14 cellular contexts compared by ENCODE assay signal in the genomic region with DNA sequence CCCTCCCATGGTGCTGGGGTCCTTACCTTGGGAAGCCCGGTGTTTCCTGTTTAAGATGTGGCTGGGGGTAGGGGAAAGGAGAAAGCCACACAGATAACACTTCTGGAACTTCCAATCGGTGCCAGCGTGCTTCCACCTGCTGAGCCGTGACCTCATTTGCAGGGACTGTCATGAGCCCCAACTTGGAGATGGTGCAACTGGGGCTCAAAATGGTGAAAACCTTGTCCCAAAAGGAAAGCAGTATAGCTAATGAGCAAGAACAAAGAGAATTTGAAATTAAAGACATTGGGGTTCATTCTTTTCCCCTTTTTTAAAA. TPM values are rescaled to one million over a fixed set of nuclear protein-coding genes. Genes with fewer than 3 reads are reported as not detected.
A peak's percentile ranks its signal among the peaks of the same experiment; 100 is the strongest.
DNase-seq lines count a peak whose midpoint lies in the region; ATAC-seq, FAIRE-seq and TF ChIP-seq lines count a peak whose summit lies in the region.
"Had no signal": no experiment of that assay in that cellular context is flagged by ENCODE, and none has a peak within 500 bp of the region (broad histone marks: within the 10 kb centered on the region; RNA-seq: fewer than 3 reads in every experiment).

No MANE protein-coding gene starts in this region.

- H3K27ac ChIP-seq in cardiac muscle cell (peak overlapping the region; percentile 94), esophagus squamous epithelium (peak overlapping the region; percentile 36 to 88 (median 85)), pancreas (peak overlapping the region; percentile 61 to 97 (median 82)), uterus (peak overlapping the region; percentile 96 to 97)

- H3K36me3 Mint-ChIP-seq in activated CD8-positive, alpha-beta memory T cell treated with anti-CD3 and anti-CD28 coated beads, Interleukin-2, amount 10 ng/mL, durations not matched to agents 7 days and 5 days, result peaks cover 4% of the 10 kb centered on the region
- H3K36me3 Mint-ChIP-seq: activated naive CD4-positive, alpha-beta T cell treated with anti-CD3 and anti-CD28 coated beads, Interleukin-2, amount 50 U/mL, for 72 hours had no signal

- TF ChIP-seq CTCF in cardiac muscle cell (IDR thresholded peaks at IDR 0.05; ENCODE audit: low read depth, low read length) (no peak), esophagus squamous epithelium (IDR thresholded peaks at IDR 0.05) (no peak), pancreas (IDR thresholded peaks at IDR 0.05) (no peak), uterus (IDR thresholded peaks at IDR 0.05) (no peak)

- H3K27me3 ChIP-seq in cardiac muscle cell (no peaks in the 10 kb centered on the region), esophagus squamous epithelium (no peaks in the 10 kb centered on the region), pancreas (no peaks in the 10 kb centered on the region), uterus (no peaks in the 10 kb centered on the region)

- intact Hi-C loops in left ventricle myocardium superior (cut with micrococcal nuclease), result no loop called here
- intact Hi-C loops in esophagus squamous epithelium (cut with DNase I), result no loop called here
- intact Hi-C loops in pancreas (cut with DNase I), result no loop called here
- intact Hi-C loops in uterus (cut with DNase I; ENCODE audit: low total_unique reads), result loop anchor here (10.0 kb wide), 1 partner anchor 138 kb away; no protein-coding TSS in a partner anchor

- H3K4me3 Mint-ChIP-seq in activated CD8-positive, alpha-beta memory T cell treated with anti-CD3 and anti-CD28 coated beads, Interleukin-2, amount 10 ng/mL, durations not matched to agents 7 days and 5 days, result no peak overlapping the region
- H3K4me3 Mint-ChIP-seq: activated CD4-positive, alpha-beta memory T cell treated with anti-CD3 and anti-CD28 coated beads, Interleukin-2, amount 10 ng/mL, durations not matched to agents 7 days and 5 days had no signal

- H3K27ac Mint-ChIP-seq in activated CD8-positive, alpha-beta memory T cell treated with anti-CD3 and anti-CD28 coated beads, Interleukin-2, amount 10 ng/mL, durations not matched to agents 7 days and 5 days, result no peak overlapping the region
- H3K27ac Mint-ChIP-seq: activated CD4-positive, alpha-beta memory T cell treated with anti-CD3 and anti-CD28 coated beads, Interleukin-2, amount 10 ng/mL, durations not matched to agents 7 days and 5 days had no signal

- peaks cover 18% of the 10 kb centered on the region for H3K4me1 Mint-ChIP-seq in activated CD8-positive, alpha-beta memory T cell treated with anti-CD3 and anti-CD28 coated beads, Interleukin-2, amount 10 ng/mL, durations not matched to agents 7 days and 5 days

- H3K4me3 ChIP-seq in cardiac muscle cell (no peak overlapping the region), esophagus squamous epithelium (no peak overlapping the region), pancreas (no peak overlapping the region), uterus (no peak overlapping the region)
- H3K4me3 ChIP-seq: HAP-1 had no signal

- 67 to 83% methylated on average over 1 to 3 of the region's 4 CpGs for whole genome bisulfite sequencing in esophagus squamous epithelium, 2 donors
- 51 to 59% methylated on average over 4 of the region's 4 CpGs for WGBS in pancreas, 2 donors

- CTCF ChIA-PET in activated CD8-positive, alpha-beta memory T cell treated with anti-CD3 and anti-CD28 coated beads, Interleukin-2, amount 10 ng/mL, durations not matched to agents 7 days and 5 days (lab: Charles Lee), result interaction anchor here (0.7 to 1.2 kb wide), 5 partner anchors 8 to 64 kb away, joined by 3 read pairs; no protein-coding TSS in a partner anchor

- FAIRE-seq in pancreas (lab: Jason Lieb, UNC), result no peak
- FAIRE-seq: D721Med had no signal

- no peak for DNase-seq in cardiac muscle cell (ENCODE audit: low read depth in 1 of 2, low spot score in 1 of 2)
- no peak for DNase-seq in left ventricle myocardium superior
- no peak for DNase-seq in esophagus squamous epithelium (lab: John Stamatoyannopoulos, UW)
- no peak for DNase-seq in pancreas
- DNase-seq in uterus, result no peak
- DNase-seq in NCI-H2029 treated with DMSO at 0.1 percent for 48 hours (lab: John Stamatoyannopoulos, UW), result no peak
- no peak for DNase-seq in activated CD8-positive, alpha-beta memory T cell treated with anti-CD3 and anti-CD28 coated beads, Interleukin-2, amount 10 ng/mL, durations not matched to agents 7 days and 5 days
- DNase-seq in NCI-H446 treated with DMSO at 0.1 percent for 48 hours (lab: John Stamatoyannopoulos, UW), result no peak
- DNase-seq: activated CD4-positive, alpha-beta memory T cell treated with anti-CD3 and anti-CD28 coated beads, Interleukin-2, amount 10 ng/mL, durations not matched to agents 7 days and 5 days; head of caudate nucleus; stimulated activated CD4-positive, alpha-beta T cell treated with anti-CD3 and anti-CD28 coated beads, Interleukin-15, amount 100 ng/mL, for 24 hours had no signal

- H3K9me3 Mint-ChIP-seq in activated CD8-positive, alpha-beta memory T cell treated with anti-CD3 and anti-CD28 coated beads, Interleukin-2, amount 10 ng/mL, durations not matched to agents 7 days and 5 days (ENCODE audit: low read depth), result no peaks in the 10 kb centered on the region
- H3K9me3 Mint-ChIP-seq: activated CD4-positive, alpha-beta memory T cell treated with anti-CD3 and anti-CD28 coated beads, Interleukin-2, amount 10 ng/mL, durations not matched to agents 7 days and 5 days; activated naive CD4-positive, alpha-beta T cell treated with anti-CD3 and anti-CD28 coated beads, Interleukin-2, amount 50 U/mL, for 72 hours had no signal

- H3K9me3 ChIP-seq in cardiac muscle cell (ENCODE audit: low read depth), result no peaks in the 10 kb centered on the region
- H3K9me3 ChIP-seq in esophagus squamous epithelium, result no peaks in the 10 kb centered on the region
- no peaks in the 10 kb centered on the region for H3K9me3 ChIP-seq in pancreas
- no peaks in the 10 kb centered on the region for H3K9me3 ChIP-seq in uterus
- H3K9me3 ChIP-seq: HAP-1 had no signal

- no peak for ATAC-seq in left ventricle myocardium superior
- ATAC-seq in pancreas, result no peak
- ATAC-seq in activated CD8-positive, alpha-beta memory T cell treated with anti-CD3 and anti-CD28 coated beads, Interleukin-2, amount 10 ng/mL, durations not matched to agents 7 days and 5 days, result no peak
- ATAC-seq: activated naive CD4-positive, alpha-beta T cell treated with anti-CD3 and anti-CD28 coated beads, Interleukin-2, amount 50 U/mL, for 72 hours had no signal

- TF ChIP-seq POLR2A in esophagus squamous epithelium (IDR thresholded peaks at IDR 0.05), result no peak
- no peak for TF ChIP-seq POLR2A in uterus (IDR thresholded peaks at IDR 0.05)

- H3K4me1 ChIP-seq in cardiac muscle cell (ENCODE audit: low read depth) (peaks cover 27% of the 10 kb centered on the region), esophagus squamous epithelium (peaks cover 27 to 65% (median 38%) of the 10 kb centered on the region in 3 donors), pancreas (peaks cover 21 to 39% (median 28%) of the 10 kb centered on the region in 3 donors), uterus (peaks cover 0 to 17% of the 10 kb centered on the region in 2 donors)

- H3K36me3 ChIP-seq in cardiac muscle cell (no peaks in the 10 kb centered on the region), esophagus squamous epithelium (peaks cover 0 to 11% (median 1%) of the 10 kb centered on the region in 3 donors), pancreas (no peaks in the 10 kb centered on the region), uterus (no peaks in the 10 kb centered on the region)

- H3K27me3 Mint-ChIP-seq in activated CD8-positive, alpha-beta memory T cell treated with anti-CD3 and anti-CD28 coated beads, Interleukin-2, amount 10 ng/mL, durations not matched to agents 7 days and 5 days, result no peaks in the 10 kb centered on the region
- H3K27me3 Mint-ChIP-seq: activated CD4-positive, alpha-beta memory T cell treated with anti-CD3 and anti-CD28 coated beads, Interleukin-2, amount 10 ng/mL, durations not matched to agents 7 days and 5 days had no signal

RNA-seq across cellular contexts. Expression of a gene that starts 19.0 kb away (rescaled TPM):
- total RNA-seq in cardiac muscle cell, result 54.5 and 83.1 TPM in 2 replicates
- polyA plus RNA-seq in cardiac muscle cell, result 143 and 193 TPM in 2 replicates
- 131 TPM for total RNA-seq in left ventricle myocardium superior
- 10 to 100 TPM; 58.4 to 88.4 (median 72.3) TPM for total RNA-seq in esophagus squamous epithelium
- total RNA-seq in pancreas, result 10 to 100 TPM; 20.4 to 33.6 (median 30.5) TPM
- polyA plus RNA-seq in pancreas, result 10 to 100 TPM; 43.1 to 49.5 TPM
- total RNA-seq in uterus, result 10 to 100 TPM; 14.4 to 56.4 (median 17.8) TPM
- 10 to 100 TPM; 78.7 to 82.6 TPM for total RNA-seq in activated CD8-positive, alpha-beta memory T cell treated with anti-CD3 and anti-CD28 coated beads, Interleukin-2, amount 10 ng/mL, durations not matched to agents 7 days and 5 days

RNA-seq across cellular contexts. Expression of a gene that starts 44.4 kb away (rescaled TPM):
- total RNA-seq in cardiac muscle cell (17.1 and 25.7 TPM in 2 replicates), left ventricle myocardium superior (13.5 TPM), esophagus squamous epithelium (10 to 100 TPM in 2 of 4 donors, 1 to 10 TPM in 2; 3.8 to 21.0 (median 7.6) TPM), pancreas (1 to 10 TPM; 3.9 to 6.0 (median 5.3) TPM), uterus (10 to 100 TPM in 2 of 4 donors, 1 to 10 TPM in 1, under 1 TPM in 1; 0.29 to 24.7 (median 9.5) TPM)
- polyA plus RNA-seq in cardiac muscle cell (22.3 and 24.4 TPM in 2 replicates), pancreas (1 to 10 TPM; 2.0 to 3.5 TPM)
- 10 to 100 TPM; 11.9 to 12.1 TPM for total RNA-seq in activated CD8-positive, alpha-beta memory T cell treated with anti-CD3 and anti-CD28 coated beads, Interleukin-2, amount 10 ng/mL, durations not matched to agents 7 days and 5 days
